ENCODE assay signal across 8 cellular contexts in genomic region chr7:98168181-98168903, GRCh38. TPM values are rescaled to one million over a fixed set of nuclear protein-coding genes. Genes with fewer than 3 reads are reported as not detected.
DNase-seq lines count a peak whose midpoint lies in the region; ATAC-seq and TF ChIP-seq lines count a peak whose summit lies in the region.

No MANE protein-coding gene starts in this region.

- DNase-seq in CD14-positive monocyte (ENCODE audit: low spot score) (no peak), GM19238 (ENCODE audit: insufficient read length, low spot score) (peak; percentile 68), Kasumi-1 (lab: John Stamatoyannopoulos, UW) (peak; percentile 4 to 35), SK-N-DZ (ENCODE audit: low spot score) (peak; percentile 45), heart left ventricle (peak in 2 of 5 donors; percentile 44 to 50), retina (peak; percentile 67)
- peak; percentile 34 for DNase-seq in activated naive CD8-positive, alpha-beta T cell treated with anti-CD3 and anti-CD28 coated beads, Interleukin-2, amount 50 U/mL, for 16 hours (ENCODE audit: low read depth, low spot score)

- H3K9me3 Mint-ChIP-seq in CD14-positive monocyte = peaks cover 0 to 3% (median 0%) of the 10 kb centered on the region in 7 donors

- 60 to 68% (median 65%) methylated on average over 17 of the region's 17 CpGs for WGBS in heart left ventricle, 4 donors

- ATAC-seq in heart left ventricle = peak in 3 of 4 donors; percentile 48 to 68 (median 67)
- ATAC-seq in HG03571 (IDR thresholded peaks at IDR 0.05; ENCODE audit: unreplicated experiment) = no peak

- H3K27me3 Mint-ChIP-seq in CD14-positive monocyte (ENCODE audit: low read depth in 3 of 3) = peaks cover 23 to 38% (median 25%) of the 10 kb centered on the region in 3 donors

- no peak overlapping the region for H3K4me3 ChIP-seq in heart left ventricle

- H3K36me3 Mint-ChIP-seq in CD14-positive monocyte = peaks cover 49 to 54% of the 10 kb centered on the region in 2 donors

- no peaks in the 10 kb centered on the region for H3K9me3 ChIP-seq in heart left ventricle

- no peaks in the 10 kb centered on the region for H3K27me3 ChIP-seq in heart left ventricle

- peak; percentile 83 for TF ChIP-seq CTCF in CD14-positive monocyte (IDR thresholded peaks at IDR 0.05)
- TF ChIP-seq CTCF in heart left ventricle (IDR thresholded peaks at IDR 0.05) = peak; percentile 57 to 93 (median 84)

- peaks cover 19% of the 10 kb centered on the region for H3K4me1 Mint-ChIP-seq in CD14-positive monocyte

- TF ChIP-seq POLR2A in heart left ventricle (IDR thresholded peaks at IDR 0.05) = no peak

- no peak overlapping the region for H3K27ac Mint-ChIP-seq in CD14-positive monocyte

- no peak overlapping the region for H3K27ac ChIP-seq in heart left ventricle

- intact Hi-C loops in CD14-positive monocyte (cut with micrococcal nuclease) = loop anchor here (1.0 to 5.0 kb wide), 3 partner anchors 61 to 147 kb away; partner anchors contain the start of gene LMTK2 (in 1 of the 2)
- intact Hi-C loops in heart left ventricle (cut with DNase I) = loop anchor here (1.0 to 5.0 kb wide), 6 partner anchors 61 to 148 kb away; partner anchors contain the start of gene LMTK2 (in 7 of the 10)

- H3K4me3 Mint-ChIP-seq in CD14-positive monocyte = peak overlapping the region in 1 of 2 donors; percentile 72

- peaks cover 0 to 16% (median 5%) of the 10 kb centered on the region in 12 donors for H3K4me1 ChIP-seq in heart left ventricle

- peaks cover 0 to 23% (median 17%) of the 10 kb centered on the region in 9 donors for H3K36me3 ChIP-seq in heart left ventricle

RNA-seq across cellular contexts. Expression of gene BHLHA15, which starts 42.9 kb away (rescaled TPM):
- polyA plus RNA-seq in CD14-positive monocyte = not detected
- 0.29 TPM in 1 of 2 replicates, not detected in the other for polyA plus RNA-seq in SK-N-DZ (2014; cell fraction: cytosol; rRNA removed)
- polyA plus RNA-seq in SK-N-DZ (2014; cell fraction: nucleus; rRNA removed) = not detected in 2 replicates
- 1 to 10 TPM in 1 of 9 donors, under 1 TPM in 1, not detected in 7; 0.61 to 1.3 TPM for total RNA-seq in heart left ventricle
- under 1 TPM in 1 of 2 donors, not detected in 1; 0.26 TPM for polyA plus RNA-seq in heart left ventricle
